Comparison of ENCODE assay signal across 1 cellular context in genomic region chr15:50262533-50262932, GRCh38.
A peak's percentile ranks its signal among the peaks of the same experiment; 100 is the strongest.
TF ChIP-seq lines count a peak whose summit lies in the region.

No MANE protein-coding gene starts in this region.

TF ChIP-seq in GM12878, 131 proteins besides CTCF, POLR2A, EP300 and RAD21:
- peak; percentile 47; the same call in 1 of the 2 replicates for TF ChIP-seq RUNX3 (IDR thresholded peaks at IDR 0.05; ENCODE audit: low read length)
- no peak for TF ChIP-seq CBX5 (IDR thresholded peaks at IDR 0.05; ENCODE audit: low read depth)
